ENCODE assay signal across 26 cellular contexts in genomic region chr16:11416228-11417001, GRCh38.
"Had no signal": no experiment of that assay in that cellular context is flagged by ENCODE, and none has a peak within 500 bp of the region (broad histone marks: within the 10 kb centered on the region; RNA-seq: fewer than 3 reads in every experiment).

No MANE protein-coding gene starts in this region.

- H3K4me1 Mint-ChIP-seq: mesothelial cell of epicardium, nephron had no signal

- ATAC-seq: stimulated activated effector memory CD8-positive, alpha-beta T cell treated with anti-CD3 and anti-CD28 coated beads, Interleukin-12 subunit alpha, Interleukin-12 subunit beta, amount 100 ng/mL, for 72 hours; upper lobe of right lung had no signal

- H3K27me3 Mint-ChIP-seq: naive B cell; stimulated activated naive CD8-positive, alpha-beta T cell treated with anti-CD3 and anti-CD28 coated beads, Interleukin-15, Interleukin-2, amounts not matched to agents 100 ng/mL and 50 ng/mL, for 24 hours had no signal

- H3K4me1 ChIP-seq: heart right ventricle, right atrium auricular region, sigmoid colon, spleen, suprapubic skin, upper lobe of right lung had no signal

- H3K27me3 ChIP-seq: heart right ventricle, hepatocyte, neutrophil, ovary, right atrium auricular region, sigmoid colon, spleen, suprapubic skin, tibial artery, upper lobe of right lung had no signal

- H3K36me3 Mint-ChIP-seq: mesothelial cell of epicardium; naive B cell; stimulated activated effector memory CD8-positive, alpha-beta T cell treated with anti-CD3 and anti-CD28 coated beads, Interleukin-12 subunit alpha, Interleukin-12 subunit beta, amount 100 ng/mL, for 72 hours had no signal

- H3K4me2 ChIP-seq: hepatocyte had no signal

- H3K27ac Mint-ChIP-seq: mesothelial cell of epicardium; naive B cell; nephron; progenitor cell of endocrine pancreas; stimulated activated effector memory CD8-positive, alpha-beta T cell treated with anti-CD3 and anti-CD28 coated beads, Interleukin-12 subunit alpha, Interleukin-12 subunit beta, amount 100 ng/mL, for 72 hours; stimulated activated naive CD8-positive, alpha-beta T cell treated with anti-CD3 and anti-CD28 coated beads, Interleukin-15, Interleukin-2, amounts not matched to agents 100 ng/mL and 50 ng/mL, for 24 hours had no signal

- H3K4me3 Mint-ChIP-seq: mesothelial cell of epicardium; naive B cell; nephron; neural crest cell; stimulated activated effector memory CD8-positive, alpha-beta T cell treated with anti-CD3 and anti-CD28 coated beads, Interleukin-12 subunit alpha, Interleukin-12 subunit beta, amount 100 ng/mL, for 72 hours; stimulated activated naive CD8-positive, alpha-beta T cell treated with anti-CD3 and anti-CD28 coated beads, Interleukin-15, Interleukin-2, amounts not matched to agents 100 ng/mL and 50 ng/mL, for 24 hours had no signal

- H3K9me3 ChIP-seq: left ventricle myocardium inferior, neutrophil, ovary, right atrium auricular region, sigmoid colon, spleen, suprapubic skin, thoracic aorta, tibial artery, upper lobe of right lung had no signal

- H3K9me3 Mint-ChIP-seq: mesothelial cell of epicardium; neural crest cell; stimulated activated effector memory CD8-positive, alpha-beta T cell treated with anti-CD3 and anti-CD28 coated beads, Interleukin-12 subunit alpha, Interleukin-12 subunit beta, amount 100 ng/mL, for 72 hours; stimulated activated naive CD8-positive, alpha-beta T cell treated with anti-CD3 and anti-CD28 coated beads, Interleukin-15, Interleukin-2, amounts not matched to agents 100 ng/mL and 50 ng/mL, for 24 hours had no signal

- H3K36me3 ChIP-seq: heart right ventricle, left ventricle myocardium inferior, ovary, right atrium auricular region, sigmoid colon, suprapubic skin, thoracic aorta, tibial artery, upper lobe of right lung had no signal

- H3K27ac ChIP-seq: hepatocyte, neutrophil, ovary, right atrium auricular region, sigmoid colon, spleen, suprapubic skin, thoracic aorta, tibial artery, upper lobe of right lung had no signal

- H2AFZ ChIP-seq: hepatocyte had no signal

- DNase-seq: heart right ventricle; islet precursor cell; left ventricle myocardium inferior; mesendoderm; naive B cell; occipital lobe; ovary; sigmoid colon; small intestine; stimulated activated CD4-positive, alpha-beta T cell treated with anti-CD3 and anti-CD28 coated beads, Interleukin-4, amount 100 ng/mL, for 24 hours; stimulated activated naive CD4-positive, alpha-beta T cell; tibial artery; upper lobe of right lung had no signal

- H3K79me2 ChIP-seq: hepatocyte had no signal

- H3K4me3 ChIP-seq: heart right ventricle, hepatocyte, left ventricle myocardium inferior, lung, ovary, right atrium auricular region, sigmoid colon, spleen, suprapubic skin, thoracic aorta, tibial artery, upper lobe of right lung had no signal
